In genomic region chr7:137967143-137968018, GRCh38 we compare ENCODE assay signal across 11 cellular contexts. TPM values are rescaled to one million over a fixed set of nuclear protein-coding genes. Genes with fewer than 3 reads are reported as not detected.
DNase-seq lines count a peak whose midpoint lies in the region; ATAC-seq, FAIRE-seq and TF ChIP-seq lines count a peak whose summit lies in the region.
"Had no signal": no experiment of that assay in that cellular context is flagged by ENCODE, and none has a peak within 500 bp of the region (broad histone marks: within the 10 kb centered on the region; RNA-seq: fewer than 3 reads in every experiment).

No MANE protein-coding gene starts in this region.

- peak overlapping the region; percentile 71 for H2AFZ ChIP-seq in K562 (ENCODE audit: low read depth, low read length)

- peak; percentile 84 for ATAC-seq in K562

- CTCF ChIA-PET in K562 (lab: Yijun Ruan, JAX; ENCODE audit: low intra/inter-chr PET ratio), result no interaction called here

- no peaks in the 10 kb centered on the region for H3K27me3 ChIP-seq in HUES64 (ENCODE audit: insufficient read depth, low read length)
- no peaks in the 10 kb centered on the region for H3K27me3 ChIP-seq in K562 (ENCODE audit: control insufficient read depth in 2 of 2, insufficient read depth in 2 of 2, low read length in 2 of 2)
- no peaks in the 10 kb centered on the region for H3K27me3 ChIP-seq in mesendoderm (ENCODE audit: insufficient read depth, low read length, poor library complexity)
- no peaks in the 10 kb centered on the region for H3K27me3 ChIP-seq in HAP-1 (ENCODE audit: low read depth)

- H3K9me1 ChIP-seq in K562 (ENCODE audit: control insufficient read depth, insufficient read depth, low read length), result no peaks in the 10 kb centered on the region

- H4K8ac ChIP-seq in mesendoderm (ENCODE audit: low read depth, low read length), result no peak overlapping the region

- H2BK5ac ChIP-seq in mesendoderm (ENCODE audit: low read length), result peak overlapping the region; percentile 34

- intact Hi-C loops in K562 (cut with micrococcal nuclease), result loop anchor here (2.0 kb wide), 2 partner anchors 33 to 65 kb away; no protein-coding TSS in a partner anchor

- TF ChIP-seq CTCF in AG10803 (conservative IDR thresholded peaks at IDR 0.05; ENCODE audit: low read length) (no peak), K562 (IDR thresholded peaks at IDR 0.05 in 2 of 3, conservative IDR thresholded peaks at IDR 0.05 in 1 of 3; ENCODE audit: insufficient read depth in 2 of 3, low read depth in 1 of 3, low read length in 3 of 3) (no peak)

- no peak overlapping the region for H2AK5ac ChIP-seq in mesendoderm (ENCODE audit: low read length)

- peaks cover 86% of the 10 kb centered on the region for H3K79me2 ChIP-seq in K562 (ENCODE audit: control insufficient read depth, insufficient read depth, low read length)
- peaks cover 42% of the 10 kb centered on the region for H3K79me2 ChIP-seq in mesendoderm (ENCODE audit: control insufficient read depth, insufficient read depth, low read length)

- in situ Hi-C loops in K562 (cut with MboI), result loop anchor here (25.0 kb wide), 1 partner anchor 1395 kb away; the partner anchor contains the start of gene LUC7L2
- in situ Hi-C loops in HAP-1 (cut with MboI; ENCODE audit: low sequenced_read_pairs), result no loop called here

- H3K56ac ChIP-seq in mesendoderm (ENCODE audit: low read length), result peak overlapping the region; percentile 40

- H3K79me1 ChIP-seq in mesendoderm (ENCODE audit: low read length), result peaks cover 19% of the 10 kb centered on the region

- H3K4me1 ChIP-seq in HUES64 (ENCODE audit: insufficient read depth, low read length) (peaks cover 22% of the 10 kb centered on the region; the same call in 1 of the 2 replicates), K562 (replicated peaks in 1 of 2; ENCODE audit: control insufficient read depth in 2 of 2, insufficient read depth in 2 of 2, low read length in 2 of 2) (peaks cover 39 to 55% of the 10 kb centered on the region in 2 experiments), mesendoderm (ENCODE audit: control insufficient read depth, low read depth, low read length) (peaks cover 12% of the 10 kb centered on the region), HAP-1 (no peaks in the 10 kb centered on the region; the same call in 1 of the 2 replicates)

- no peak overlapping the region for H4K5ac ChIP-seq in mesendoderm (ENCODE audit: low read length)

- H3K27ac ChIP-seq in HUES64 (ENCODE audit: low read depth, low read length) (peak overlapping the region; percentile 38; the same call in 1 of the 2 replicates), K562 (ENCODE audit: extremely low read depth, low read depth, low read length) (peak overlapping the region; percentile 82), mesendoderm (ENCODE audit: low read depth, low read length) (peak overlapping the region; percentile 45)

- no TSS peak for BruUV-seq in K562 (replicated peaks; lab: Mats Ljungman, UMichigan)

- POLR2A ChIA-PET in K562 (lab: Yijun Ruan, JAX), result interaction anchor here (0.6 to 3.6 kb wide), 16 partner anchors 9 to 1415 kb away, joined by 3 to 15 read pairs (median 4); partner anchors contain the start of gene CREB3L2

- H3K4me2 ChIP-seq in K562 (ENCODE audit: insufficient read depth, low read length) (peak overlapping the region; percentile 75), mesendoderm (ENCODE audit: low read length) (peak overlapping the region; percentile 6)

- DNase-seq in AG10803 (ENCODE audit: low read depth) (peak; percentile 83), K562 (ENCODE audit: extremely low read depth in 1 of 4, low spot score in 3 of 4) (peak; percentile 86 to 92 (median 88)), mesendoderm (peak; percentile 86), DMS79 (lab: John Stamatoyannopoulos, UW) (no peak), HAP-1 (ENCODE audit: low spot score in 2 of 2) (no peak), putamen (ENCODE audit: low spot score) (no peak), erythroblast (lab: John Stamatoyannopoulos, UW) (no peak)
- DNase-seq: activated naive CD4-positive, alpha-beta T cell treated with Interleukin-2 at 50 U/mL for 16 hours; nucleus accumbens; T-helper 2 cell had no signal

- TF ChIP-seq RAD21 in K562 (CRISPR knock-in tag; conservative IDR thresholded peaks at IDR 0.05 in 1 of 2, IDR thresholded peaks at IDR 0.05 in 1 of 2), result peak in 1 of 2 experiments; percentile 20; a peak in 1 of 4 replicates

- H3K4me3 ChIP-seq in AG10803 (ENCODE audit: low read length) (no peak overlapping the region), HUES64 (ENCODE audit: low read length) (no peak overlapping the region), K562 (no peak overlapping the region), mesendoderm (ENCODE audit: low read length) (no peak overlapping the region), HAP-1 (no peak overlapping the region)

- H3K36me3 ChIP-seq in HUES64 (ENCODE audit: insufficient read depth, low read length), result no peaks in the 10 kb centered on the region
- no peaks in the 10 kb centered on the region; the same call in 2 of the 3 replicates for H3K36me3 ChIP-seq in K562 (ENCODE audit: control insufficient read depth, insufficient read depth, low read length)
- no peaks in the 10 kb centered on the region for H3K36me3 ChIP-seq in mesendoderm (ENCODE audit: control insufficient read depth, insufficient read depth, low read length)
- H3K36me3 ChIP-seq in HAP-1 (replicated peaks), result no peaks in the 10 kb centered on the region

- H3K9me3 ChIP-seq in HUES64 (ENCODE audit: insufficient read depth, low read depth, low read length) (no peaks in the 10 kb centered on the region), K562 (replicated peaks; ENCODE audit: control insufficient read depth, insufficient read depth, low read depth, low read length) (no peaks in the 10 kb centered on the region), HAP-1 (no peaks in the 10 kb centered on the region)

- H2BK120ac ChIP-seq in mesendoderm (ENCODE audit: low read depth, low read length), result no peak overlapping the region

- no peak for TF ChIP-seq POLR2A in K562 (conservative IDR thresholded peaks at IDR 0.05)
- TF ChIP-seq POLR2A in erythroblast (IDR thresholded peaks at IDR 0.05; ENCODE audit: low read length), result no peak

- no peak overlapping the region for H2BK15ac ChIP-seq in mesendoderm (replicated peaks; ENCODE audit: low read depth)

- TF ChIP-seq EP300 in K562 (IDR thresholded peaks at IDR 0.05; ENCODE audit: low read length), result peak; percentile 91

- peak overlapping the region; percentile 41 for H3K18ac ChIP-seq in mesendoderm (ENCODE audit: low read length)

- H3K9ac ChIP-seq in HUES64 (ENCODE audit: low read depth, low read length) (no peak overlapping the region), K562 (ENCODE audit: insufficient read depth in 1 of 2, low read depth in 2 of 2, low read length in 2 of 2) (peak overlapping the region; percentile 58 to 78; a peak in 3 of 4 replicates), mesendoderm (ENCODE audit: low read length) (no peak overlapping the region)

- 74% methylated on average over 12 of the region's 12 CpGs for WGBS in HUES64
- 20% methylated on average over 11 of the region's 12 CpGs for WGBS in K562 (ENCODE audit: insufficient coverage, low coverage, missing lambda C conversion rate)
- WGBS in mesendoderm (ENCODE audit: extremely low coverage, insufficient coverage, low lambda C conversion rate), result no CpG with 5 or more reads among the region's 12 CpGs

- no peak overlapping the region for H3K4ac ChIP-seq in mesendoderm (ENCODE audit: low read depth, low read length)

- FAIRE-seq in K562 (lab: Jason Lieb, UNC), result peak; percentile 92

- peak overlapping the region; percentile 37 for H3K23ac ChIP-seq in mesendoderm (ENCODE audit: low read length)

- H4K20me1 ChIP-seq in K562 (replicated peaks; ENCODE audit: control insufficient read depth, insufficient read depth, low read length), result no peaks in the 10 kb centered on the region

TF ChIP-seq in K562, 482 proteins besides CTCF, POLR2A, EP300 and RAD21 (continues in another document):
- TF ChIP-seq PURB (CRISPR knock-in tag; IDR thresholded peaks at IDR 0.05; ENCODE audit: low read depth), result no peak

RNA-seq across cellular contexts. Expression of gene CREB3L2, which starts 34.5 kb away (rescaled TPM):
- 14.1 TPM for polyA plus RNA-seq in HUES64 (2013, experiment 1 of 2)
- 17.2 TPM for polyA plus RNA-seq in HUES64 (2013, experiment 2 of 2)
- total RNA-seq in K562 (2011; cell fraction: chromatin; rRNA removed; ENCODE audit: low replicate concordance), result 58.2 and 65.5 TPM in 2 replicates
- 39.9 and 41.2 TPM in 2 replicates for total RNA-seq in K562 (2011; cell fraction: nucleolus; rRNA removed)
- total RNA-seq in K562 (2011; cell fraction: nucleoplasm; rRNA removed), result 52.9 and 82.7 TPM in 2 replicates
- total RNA-seq in K562 (2014; rRNA removed) (10.2 and 19.6 TPM in 2 replicates), K562 (2014; rRNA removed; fragmentation: Illumina TruSeq; extraction: Trizol) (13.8 and 15.2 TPM in 2 replicates), K562 (2015; rRNA removed; fragmentation: Illumina TruSeq; extraction: Trizol) (16.0 and 17.5 TPM in 2 replicates), K562 (2021) (44.7 and 45.6 TPM in 2 replicates)
- polyA plus RNA-seq in K562 (2011; rRNA removed) (17.1 and 37.9 TPM in 2 replicates), K562 (2014; fragmentation: Illumina TruSeq; extraction: Trizol) (26.9 and 27.4 TPM in 2 replicates), K562 (2014; fragmentation: Nextera tagmentation; extraction: Ambion mirVana) (1 to 10 TPM; 7.1 to 8.8 TPM), K562 (2014; rRNA removed) (15.8 and 18.7 TPM in 2 replicates)
- 15.4 and 27.7 TPM in 2 replicates for polyA plus RNA-seq in K562 (2011; cell fraction: cytosol; rRNA removed)
- 24.4 and 31.2 TPM in 2 replicates for polyA plus RNA-seq in K562 (2011; cell fraction: nucleus; rRNA removed)
- polyA plus RNA-seq in K562 (2012), result 20.5 and 29.6 TPM in 2 replicates
- polyA minus RNA-seq in K562 (2011; rRNA and poly(A)+ RNA removed), result 30.2 and 46.2 TPM in 2 replicates
- polyA minus RNA-seq in K562 (2011; cell fraction: cytosol; rRNA and poly(A)+ RNA removed), result 19.4 and 34.7 TPM in 2 replicates
- 24.1 and 55.8 TPM in 2 replicates for polyA minus RNA-seq in K562 (2011; cell fraction: nucleus; rRNA and poly(A)+ RNA removed)
- 32.4 TPM for polyA plus RNA-seq in mesendoderm (2013, experiment 1 of 2)
- 30.3 TPM for polyA plus RNA-seq in mesendoderm (2013, experiment 2 of 2)

Comparison
In these comparisons a context has a peak if more than half of its experiments do, and no peak if none do; other contexts are left out.
1. DNase-seq: peak in AG10803 (single experiment), K562 (4 of 4) and mesendoderm (single experiment); none in DMS79 (single experiment), HAP-1 (0 of 2), putamen (single experiment) and erythroblast (0 of 2).
2. H3K9ac ChIP-seq: peak in K562 (2 of 2); none in HUES64 (single experiment) and mesendoderm (single experiment).
3. Peak in every context shown above with its lines, with median percentiles within 50 percentile points of each other: H3K27ac ChIP-seq.